1 cellular context compared by ENCODE assay signal in genomic region chr15:60038111-60038521, GRCh38.
TF ChIP-seq lines count a peak whose summit lies in the region.

No MANE protein-coding gene starts in this region.

TF ChIP-seq in GM23338, 12 proteins besides CTCF, POLR2A, EP300 and RAD21 (continued from another document):
- TF ChIP-seq ETS1 (IDR thresholded peaks at IDR 0.05) (no peak), ZNF331 (CRISPR knock-in tag; IDR thresholded peaks at IDR 0.05; ENCODE audit: low read depth) (no peak), NANOG (IDR thresholded peaks at IDR 0.05; ENCODE audit: borderline replicate concordance) (no peak), STAT1 (IDR thresholded peaks at IDR 0.05; ENCODE audit: unreplicated experiment) (no peak), REST (IDR thresholded peaks at IDR 0.05; ENCODE audit: unreplicated experiment) (no peak), EZH2 (IDR thresholded peaks at IDR 0.05; ENCODE audit: low read depth, unreplicated experiment) (no peak)
